Comparison of ENCODE assay signal across 8 cellular contexts in the genomic region with DNA sequence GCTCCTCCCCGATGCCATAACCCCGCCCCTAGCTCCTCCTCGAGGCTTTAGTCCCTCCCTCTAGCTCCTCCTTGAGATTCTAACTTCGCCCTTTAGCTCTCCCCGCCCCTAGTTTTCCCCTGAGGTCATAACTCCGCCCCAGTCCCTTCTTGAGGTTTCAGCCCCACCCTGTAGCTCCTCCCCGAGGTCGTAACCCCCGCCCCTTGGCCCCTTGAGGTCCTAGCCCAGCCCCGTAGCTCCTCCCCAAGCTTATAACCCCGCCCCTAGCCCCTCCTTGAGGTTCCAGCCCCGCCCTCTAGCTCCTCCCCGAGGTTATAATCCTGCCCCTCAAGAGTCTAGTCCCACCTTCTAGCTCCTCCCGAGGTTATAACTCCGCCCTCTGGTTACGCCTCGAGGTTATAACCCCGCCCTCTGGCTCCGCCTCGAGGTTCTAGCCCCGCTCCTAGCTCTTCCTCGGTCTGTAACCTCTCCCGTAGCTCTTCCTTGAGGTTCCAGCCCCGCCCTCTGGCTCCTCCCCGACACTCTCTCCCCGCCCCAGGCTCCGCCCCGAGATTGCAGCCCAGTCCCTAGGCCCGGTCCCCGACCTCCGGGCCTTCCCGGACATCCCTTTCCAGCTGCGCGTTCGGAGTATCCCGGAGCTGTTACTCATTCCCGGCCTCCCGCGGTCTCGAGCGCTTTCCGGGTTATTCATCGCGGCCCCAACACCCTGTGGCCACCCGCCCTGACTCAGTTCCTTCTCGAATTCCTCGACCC. TPM values are rescaled to one million over a fixed set of nuclear protein-coding genes. Genes with fewer than 3 reads are reported as not detected.
DNase-seq lines count a peak whose midpoint lies in the region; ATAC-seq and TF ChIP-seq lines count a peak whose summit lies in the region.

No MANE protein-coding gene starts in this region.

- H4K5ac ChIP-seq in H9 (ENCODE audit: insufficient read length, low read depth, low read length), result no peak overlapping the region

- no peak overlapping the region for H4K8ac ChIP-seq in H9 (replicated peaks; ENCODE audit: insufficient read length, low read depth, low read length)

- H3K36me3 ChIP-seq in SJSA1 (peaks cover 16% of the 10 kb centered on the region), gastroesophageal sphincter (peaks cover 0 to 16% of the 10 kb centered on the region in 2 donors), neutrophil (peaks cover 49% of the 10 kb centered on the region)

- H3K23ac ChIP-seq in H9 (ENCODE audit: insufficient read length, low read depth, low read length), result no peak overlapping the region

- peak overlapping the region; percentile 76 to 91 for H3K4me3 Mint-ChIP-seq in H9
- H3K4me3 Mint-ChIP-seq in activated naive CD4-positive, alpha-beta T cell treated with anti-CD3 and anti-CD28 coated beads, Interleukin-2, amount 10 ng/mL, durations not matched to agents 7 days and 5 days, result peak overlapping the region; percentile 79

- H2AFZ ChIP-seq in H9 (ENCODE audit: low read length), result no peak overlapping the region

- H3K36me3 Mint-ChIP-seq in H9 (ENCODE audit: insufficient read depth in 1 of 3, low read depth in 3 of 3), result peaks cover 21 to 28% (median 22%) of the 10 kb centered on the region in 3 experiments; a peak in 5 of 7 replicates
- H3K36me3 Mint-ChIP-seq in activated naive CD4-positive, alpha-beta T cell treated with anti-CD3 and anti-CD28 coated beads, Interleukin-2, amount 10 ng/mL, durations not matched to agents 7 days and 5 days, result peaks cover 24% of the 10 kb centered on the region

- peak overlapping the region; percentile 75 for H3K4me2 ChIP-seq in H9 (ENCODE audit: insufficient read depth, insufficient read length, low read length)

- H3K4me1 ChIP-seq in H9 (ENCODE audit: insufficient read depth, low read length), result peaks cover 2% of the 10 kb centered on the region; the same call in 1 of the 2 replicates
- H3K4me1 ChIP-seq in SJSA1 (replicated peaks), result peaks cover 16% of the 10 kb centered on the region
- peaks cover 0 to 32% (median 11%) of the 10 kb centered on the region in 3 donors for H3K4me1 ChIP-seq in gastroesophageal sphincter
- H3K4me1 ChIP-seq in neutrophil (ENCODE audit: control insufficient read depth in 1 of 2, insufficient read depth in 1 of 2, low read depth in 1 of 2, low read length in 1 of 2), result peaks cover 80 to 86% of the 10 kb centered on the region in 2 experiments

- TF ChIP-seq EP300 in gastroesophageal sphincter (IDR thresholded peaks at IDR 0.05), result no peak

- no peak overlapping the region for H3K9ac ChIP-seq in H9 (ENCODE audit: extremely low read depth, insufficient read length, low read length)

- no peaks in the 10 kb centered on the region for H4K20me1 ChIP-seq in H9 (ENCODE audit: control insufficient read depth, insufficient read depth, insufficient read length)

- WGBS in H9 (ENCODE audit: extremely low coverage, insufficient read length, low lambda C conversion rate), result no CpG with 5 or more reads among the region's 47 CpGs
- 0 to 1% methylated on average over 6 to 32 of the region's 47 CpGs for WGBS in gastroesophageal sphincter (ENCODE audit: low coverage in 1 of 2), 2 donors

- peaks cover 25% of the 10 kb centered on the region for H3K27me3 Mint-ChIP-seq in H9 (ENCODE audit: low read depth)
- H3K27me3 Mint-ChIP-seq in activated naive CD4-positive, alpha-beta T cell treated with anti-CD3 and anti-CD28 coated beads, Interleukin-2, amount 10 ng/mL, durations not matched to agents 7 days and 5 days, result peaks cover 37% of the 10 kb centered on the region

- H3K79me1 ChIP-seq in H9 (ENCODE audit: insufficient read depth, low read depth, low read length, poor library complexity, severe bottlenecking), result no peaks in the 10 kb centered on the region

- H3K27me3 ChIP-seq in H9 (ENCODE audit: insufficient read depth, low read length), result no peaks in the 10 kb centered on the region
- H3K27me3 ChIP-seq in SJSA1 (replicated peaks), result no peaks in the 10 kb centered on the region
- H3K27me3 ChIP-seq in gastroesophageal sphincter, result no peaks in the 10 kb centered on the region
- H3K27me3 ChIP-seq in neutrophil, result no peaks in the 10 kb centered on the region

- no peak overlapping the region for H4K91ac ChIP-seq in H9 (ENCODE audit: insufficient read length, low read depth, low read length)

- H2AK5ac ChIP-seq in H9 (ENCODE audit: insufficient read length, low read length), result no peak overlapping the region

- peak overlapping the region; percentile 64 to 96 (median 70); a peak in 3 of 7 replicates for H3K27ac Mint-ChIP-seq in H9
- H3K27ac Mint-ChIP-seq in activated naive CD4-positive, alpha-beta T cell treated with anti-CD3 and anti-CD28 coated beads, Interleukin-2, amount 10 ng/mL, durations not matched to agents 7 days and 5 days, result peak overlapping the region; percentile 71

- H3K14ac ChIP-seq in H9 (ENCODE audit: insufficient read depth, low read length), result no peak overlapping the region

- H3K18ac ChIP-seq in H9 (ENCODE audit: insufficient read length, low read depth, low read length), result no peak overlapping the region

- H2BK12ac ChIP-seq in H9 (ENCODE audit: insufficient read length, low read depth, low read length), result no peak overlapping the region

- TF ChIP-seq CTCF in H9 (conservative IDR thresholded peaks at IDR 0.05), result no peak
- no peak for TF ChIP-seq CTCF in gastroesophageal sphincter (IDR thresholded peaks at IDR 0.05)
- TF ChIP-seq CTCF in neutrophil (IDR thresholded peaks at IDR 0.05), result peak; percentile 37

- no peak overlapping the region for H2BK20ac ChIP-seq in H9 (ENCODE audit: low read depth, low read length, poor library complexity, severe bottlenecking)

- H3K9me3 Mint-ChIP-seq in H9, result no peaks in the 10 kb centered on the region
- H3K9me3 Mint-ChIP-seq in activated naive CD4-positive, alpha-beta T cell treated with anti-CD3 and anti-CD28 coated beads, Interleukin-2, amount 10 ng/mL, durations not matched to agents 7 days and 5 days, result no peaks in the 10 kb centered on the region

- H3K4me1 Mint-ChIP-seq in H9, result peaks cover 30 to 33% of the 10 kb centered on the region in 2 experiments
- H3K4me1 Mint-ChIP-seq in activated naive CD4-positive, alpha-beta T cell treated with anti-CD3 and anti-CD28 coated beads, Interleukin-2, amount 10 ng/mL, durations not matched to agents 7 days and 5 days, result peaks cover 56% of the 10 kb centered on the region

- no peak overlapping the region for H2BK15ac ChIP-seq in H9 (ENCODE audit: low read depth, low read length)

- H3K9me3 ChIP-seq in H9 (ENCODE audit: control insufficient read depth, low read depth, low read length), result no peaks in the 10 kb centered on the region
- no peaks in the 10 kb centered on the region; the same call in 1 of the 2 replicates for H3K9me3 ChIP-seq in SJSA1 (replicated peaks)
- H3K9me3 ChIP-seq in gastroesophageal sphincter, result no peaks in the 10 kb centered on the region
- H3K9me3 ChIP-seq in neutrophil, result peaks cover 8% of the 10 kb centered on the region

- H3K27ac ChIP-seq in H9 (ENCODE audit: insufficient read length, low read depth, low read length) (no peak overlapping the region), SJSA1 (peak overlapping the region; percentile 74), gastroesophageal sphincter (peak overlapping the region; percentile 85 to 96 (median 92)), neutrophil (peak overlapping the region; percentile 99), substantia nigra (ENCODE audit: low read depth, low read length, poor library complexity, severe bottlenecking) (peak overlapping the region; percentile 85)

- no peak overlapping the region for H3K4ac ChIP-seq in H9 (ENCODE audit: low read depth, low read length)

- peak; percentile 82 to 92 for TF ChIP-seq POLR2A in gastroesophageal sphincter (IDR thresholded peaks at IDR 0.05)

- no peak overlapping the region for H2BK120ac ChIP-seq in H9 (ENCODE audit: low read depth, low read length, poor library complexity, severe bottlenecking)

- no peak overlapping the region for H2BK5ac ChIP-seq in H9 (ENCODE audit: insufficient read length, low read length)

- ATAC-seq in gastroesophageal sphincter, result peak; percentile 93

- H3T11ph ChIP-seq in H9 (ENCODE audit: low read length), result no peak overlapping the region

- H3K23me2 ChIP-seq in H9 (ENCODE audit: insufficient read length, low read depth, low read length, poor library complexity, severe bottlenecking), result peaks cover 15% of the 10 kb centered on the region

- no peak overlapping the region for H3K56ac ChIP-seq in H9 (ENCODE audit: insufficient read length, low read depth, low read length)

- no peaks in the 10 kb centered on the region for H3K79me2 ChIP-seq in H9 (ENCODE audit: insufficient read depth, low read length)

- H3K4me3 ChIP-seq in SJSA1, result peak overlapping the region; percentile 42
- peak overlapping the region; percentile 38 to 66 for H3K4me3 ChIP-seq in gastroesophageal sphincter
- peak overlapping the region; percentile 85 to 100 for H3K4me3 ChIP-seq in neutrophil (ENCODE audit: low read depth in 1 of 2, low read length in 1 of 2)

- CTCF ChIA-PET in activated naive CD4-positive, alpha-beta T cell treated with anti-CD3 and anti-CD28 coated beads, Interleukin-2, amount 10 ng/mL, durations not matched to agents 7 days and 5 days (lab: Charles Lee), result interaction anchor here (0.7 to 3.5 kb wide), 25 partner anchors 9 to 222 kb away, joined by 3 to 29 read pairs (median 4); partner anchors contain the start of genes IRGQ, KCNN4 and ZNF576

- peak; percentile 99 for DNase-seq in ELR (ENCODE audit: low read depth)
- DNase-seq in H9, result peak; percentile 99
- DNase-seq in M059J (ENCODE audit: low read depth), result peak; percentile 98
- DNase-seq in SJSA1 (ENCODE audit: low read depth in 1 of 2, low spot score in 2 of 2), result peak; percentile 96 to 98
- DNase-seq in activated naive CD4-positive, alpha-beta T cell treated with anti-CD3 and anti-CD28 coated beads, Interleukin-2, amount 10 ng/mL, durations not matched to agents 7 days and 5 days, result peak; percentile 99
- peak; percentile 58 to 100 (median 98) for DNase-seq in substantia nigra (lab: John Stamatoyannopoulos, UW)

RNA-seq across cellular contexts. Expression of gene PLAUR, which starts 1.4 kb away (rescaled TPM):
- total RNA-seq in H9 (2021) (13.7 and 15.7 TPM in 2 replicates), gastroesophageal sphincter (10 to 100 TPM in 3 of 4 donors, 1 to 10 TPM in 1; 3.4 to 25.8 (median 15.7) TPM)
- 92.1 and 117 TPM in 2 replicates for total RNA-seq in M059J (2014; rRNA removed; shearing (Covaris generic))
- 25.7 and 26.5 TPM in 2 replicates for total RNA-seq in SJSA1 (2014; rRNA removed; shearing (Covaris generic))

RNA-seq across cellular contexts. Expression of gene CADM4, which starts 28.9 kb away (rescaled TPM):
- total RNA-seq in H9 (2021), result 10.2 and 12.5 TPM in 2 replicates
- total RNA-seq in M059J (2014; rRNA removed; shearing (Covaris generic)), result 1.5 and 4.0 TPM in 2 replicates
- 0.06 TPM in 1 of 2 replicates, not detected in the other for total RNA-seq in SJSA1 (2014; rRNA removed; shearing (Covaris generic))
- total RNA-seq in gastroesophageal sphincter, result 10 to 100 TPM; 19.8 to 52.5 (median 31.6) TPM

RNA-seq across cellular contexts. Expression of gene IRGC, which starts 47.3 kb away (rescaled TPM):
- total RNA-seq in H9 (2021) (not detected in 2 replicates), gastroesophageal sphincter (not detected)
- not detected in 2 replicates for total RNA-seq in M059J (2014; rRNA removed; shearing (Covaris generic))
- not detected in 2 replicates for total RNA-seq in SJSA1 (2014; rRNA removed; shearing (Covaris generic))

RNA-seq across cellular contexts. Expression of gene ZNF428, which starts 49.2 kb away (rescaled TPM):
- 30.3 and 31.3 TPM in 2 replicates for total RNA-seq in H9 (2021)
- 36.2 and 45.0 TPM in 2 replicates for total RNA-seq in M059J (2014; rRNA removed; shearing (Covaris generic))
- 64.1 and 96.9 TPM in 2 replicates for total RNA-seq in SJSA1 (2014; rRNA removed; shearing (Covaris generic))
- 10 to 100 TPM; 33.9 to 54.1 (median 45.0) TPM for total RNA-seq in gastroesophageal sphincter

RNA-seq across cellular contexts. Expression of gene SRRM5, which starts 56.7 kb away (rescaled TPM):
- total RNA-seq in H9 (2021) (0.44 and 0.70 TPM in 2 replicates), gastroesophageal sphincter (under 1 TPM in 1 of 4 donors, not detected in 3; 0.13 TPM)
- 0.05 and 0.30 TPM in 2 replicates for total RNA-seq in M059J (2014; rRNA removed; shearing (Covaris generic))
- not detected in 2 replicates for total RNA-seq in SJSA1 (2014; rRNA removed; shearing (Covaris generic))

Comparison
In these comparisons a context has a peak if more than half of its experiments do, and no peak if none do; other contexts are left out.
1. H3K4me3 ChIP-seq: peak in every context shown above with its lines; median percentile 92 in neutrophil; 52 in gastroesophageal sphincter; 42 in SJSA1.